8 cellular contexts compared by ENCODE assay signal in the genomic region with DNA sequence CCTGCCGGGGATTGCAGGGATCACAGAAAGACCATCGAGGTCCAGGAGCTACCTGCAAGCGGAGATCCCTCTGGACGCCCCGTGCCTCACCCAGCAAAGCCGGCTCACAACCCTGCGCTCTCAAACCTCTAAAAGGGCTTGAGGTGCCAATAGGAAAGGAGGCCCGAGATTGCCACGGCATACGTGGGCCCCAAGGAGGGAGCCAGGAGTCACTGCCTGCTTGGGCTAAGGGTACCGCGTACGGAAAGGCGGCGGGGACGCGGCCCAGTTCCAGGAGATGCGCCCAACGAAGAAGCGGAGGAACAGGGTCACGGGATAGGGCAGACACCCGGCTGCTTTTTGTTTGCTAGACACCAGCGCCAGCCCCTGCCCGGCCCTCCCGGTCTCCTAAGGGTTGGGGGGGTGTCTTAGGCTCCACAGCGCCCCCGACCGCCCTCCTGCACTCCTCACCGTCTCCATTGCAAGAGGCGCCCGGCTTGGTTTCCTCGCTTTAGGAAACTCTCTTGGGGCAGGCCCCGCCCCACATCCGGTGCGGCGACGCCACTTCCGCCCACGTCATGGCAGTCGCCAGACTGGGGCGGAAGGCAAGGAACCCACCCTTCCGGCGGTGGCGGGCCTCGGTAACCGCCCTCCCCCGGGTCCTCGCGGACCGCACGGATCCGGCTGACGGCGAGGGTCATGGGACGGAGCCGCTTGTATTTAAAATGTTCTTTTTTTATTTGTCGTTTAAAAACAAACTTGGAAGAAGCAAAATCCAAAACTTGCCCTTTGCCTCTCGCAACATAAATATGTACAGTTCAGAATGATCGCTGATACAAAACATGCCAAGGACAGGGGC. TPM values are rescaled to one million over a fixed set of nuclear protein-coding genes. Genes with fewer than 3 reads are reported as not detected.
DNase-seq lines count a peak whose midpoint lies in the region; ATAC-seq, FAIRE-seq and TF ChIP-seq lines count a peak whose summit lies in the region.

A gene (minus strand): TSS at position 495 of the 838 bp plus-strand sequence. CDS start 36 bp downstream, at position 459.

- DNase-seq in AG09309 (ENCODE audit: low read depth) (peak; percentile 86), NCI-H2227 treated with DMSO at 0.1 percent for 48 hours (lab: John Stamatoyannopoulos, UW) (peak; percentile 88), bronchial epithelial cell (ENCODE audit: low read depth) (peak; percentile 91), iPS-NIHi7 (ENCODE audit: extremely low spot score) (peak; percentile 99), smooth muscle cell of the brain vasculature (ENCODE audit: low read depth, low spot score) (peak; percentile 95)

- H3K27me3 ChIP-seq in bronchial epithelial cell (ENCODE audit: control insufficient read depth, insufficient read depth, low read length): no peaks in the 10 kb centered on the region

- H3K4me3 ChIP-seq in AG09309 (ENCODE audit: control insufficient read depth, low read depth, low read length) (peak within 1 kb of the TSS; percentile 48), WI38 (ENCODE audit: low read depth, low read length) (peak within 1 kb of the TSS; percentile 94), bronchial epithelial cell (ENCODE audit: low read depth, low read length) (peak within 1 kb of the TSS; percentile 85)

- peaks cover 8% of the 10 kb centered on the region for H3K36me3 ChIP-seq in bronchial epithelial cell (ENCODE audit: control insufficient read depth, insufficient read depth, low read length)

- FAIRE-seq in bronchial epithelial cell (lab: Jason Lieb, UNC): no peak

- peak; percentile 69 for TF ChIP-seq CTCF in AG09309 (IDR thresholded peaks at IDR 0.05; ENCODE audit: control insufficient read depth, insufficient read depth, low read depth, low read length, missing control alignments)
- no peak for TF ChIP-seq CTCF in WI38 (IDR thresholded peaks at IDR 0.05; ENCODE audit: low read depth, low read length)
- peak; percentile 77 for TF ChIP-seq CTCF in bronchial epithelial cell (IDR thresholded peaks at IDR 0.05; ENCODE audit: insufficient read depth, low read length, severe bottlenecking)

- ATAC-seq in GM18909 (IDR thresholded peaks at IDR 0.05; ENCODE audit: poor library complexity, unreplicated experiment) (peak; percentile 89), HG03175 (IDR thresholded peaks at IDR 0.05; ENCODE audit: unreplicated experiment) (peak; percentile 92)

RNA-seq across cellular contexts. Expression of the gene that starts here (rescaled TPM):
- total RNA-seq in bronchial epithelial cell: 68.6 and 93.7 TPM in 2 replicates

Comparison
In these comparisons a context has a peak if more than half of its experiments do, and no peak if none do; other contexts are left out.
1. Peak in every context shown above with its lines: DNase-seq, ATAC-seq and H3K4me3 ChIP-seq.